In genomic region chr18:26656944-26657536, GRCh38 we compare ENCODE assay signal across 8 cellular contexts.
A peak's percentile ranks its signal among the peaks of the same experiment; 100 is the strongest.
DNase-seq lines count a peak whose midpoint lies in the region; ATAC-seq, FAIRE-seq and TF ChIP-seq lines count a peak whose summit lies in the region.

No MANE protein-coding gene starts in this region.

- peak overlapping the region; percentile 91 for H3K4me3 Mint-ChIP-seq in osteocyte (ENCODE audit: unreplicated experiment)

- no peaks in the 10 kb centered on the region for H3K36me3 ChIP-seq in A673 (ENCODE audit: insufficient read depth, low read length, poor library complexity, severe bottlenecking)

- POLR2A ChIA-PET in A673 (lab: Charles Lee; ENCODE audit: low non-redundant PET), result no interaction called here

- TF ChIP-seq CTCF in A673 (conservative IDR thresholded peaks at IDR 0.05; ENCODE audit: low read depth, low read length), result 0 out of 2 replicates have a peak, but pooled peaks have one; percentile 10
- no peak for TF ChIP-seq CTCF in GM12865 (IDR thresholded peaks at IDR 0.05; ENCODE audit: insufficient read depth, low read depth, low read length, missing control alignments)
- peak; percentile 48 for TF ChIP-seq CTCF in osteocyte (IDR thresholded peaks at IDR 0.05)
- TF ChIP-seq CTCF in D721Med (IDR thresholded peaks at IDR 0.05; ENCODE audit: insufficient read depth, missing control alignments), result no peak

- no peaks in the 10 kb centered on the region for H3K4me1 ChIP-seq in A673 (ENCODE audit: insufficient read depth, low read length, poor library complexity, severe bottlenecking)

- peaks cover 69% of the 10 kb centered on the region for H3K27me3 Mint-ChIP-seq in osteocyte (ENCODE audit: unreplicated experiment)

- CTCF ChIA-PET in A673 (lab: Charles Lee), result interaction anchor here (0.6 kb wide), 1 partner anchor 1202 kb away, joined by 3 read pairs; no protein-coding TSS in a partner anchor

- no peaks in the 10 kb centered on the region for H3K9me3 ChIP-seq in A673 (ENCODE audit: low read depth, low read length, poor library complexity, severe bottlenecking)

- peaks cover 83% of the 10 kb centered on the region for H3K27me3 ChIP-seq in A673 (replicated peaks; ENCODE audit: insufficient read depth, low read depth, low read length, poor library complexity)

- no peak overlapping the region for H3K27ac ChIP-seq in A673 (ENCODE audit: low read depth, low read length, poor library complexity, severe bottlenecking)

- peak overlapping the region; percentile 28 for H3K27ac Mint-ChIP-seq in osteocyte (ENCODE audit: unreplicated experiment)

- no peak for FAIRE-seq in D721Med (lab: Jason Lieb, UNC)

- intact Hi-C loops in A673 (cut with micrococcal nuclease; ENCODE audit: unreplicated experiment) (no loop called here), left cardiac atrium (cut with DNase I) (loop anchor here (5.0 to 10.0 kb wide), 3 partner anchors 112 to 262 kb away; partner anchors contain the start of gene KCTD1 (in 1 of the 2))

- BruUV-seq in A673 (replicated peaks; lab: Mats Ljungman, UMichigan), result no TSS peak

- peak overlapping the region; percentile 39 for H3K4me3 ChIP-seq in A673 (ENCODE audit: low read depth, low read length, poor library complexity, severe bottlenecking)
- H3K4me3 ChIP-seq in GM12865 (ENCODE audit: low read depth, low read length), result peak overlapping the region; percentile 71

- peak; percentile 55 for ATAC-seq in HG02981 (IDR thresholded peaks at IDR 0.05; ENCODE audit: unreplicated experiment)
- peak; percentile 91 to 95 for ATAC-seq in left cardiac atrium

- H3K36me3 Mint-ChIP-seq in osteocyte (ENCODE audit: unreplicated experiment), result no peaks in the 10 kb centered on the region

- peaks cover 26% of the 10 kb centered on the region for H3K4me1 Mint-ChIP-seq in osteocyte (ENCODE audit: unreplicated experiment)

- no peaks in the 10 kb centered on the region for H3K9me3 Mint-ChIP-seq in osteocyte (ENCODE audit: unreplicated experiment)

- peak; percentile 33 for DNase-seq in A673 (ENCODE audit: low spot score)
- DNase-seq in GM12865 (ENCODE audit: low read depth), result peak; percentile 54
- DNase-seq in NCI-H526 treated with DMSO at 0.1 percent for 48 hours (lab: John Stamatoyannopoulos, UW), result peak; percentile 65
- DNase-seq in amniotic epithelial cell (ENCODE audit: low read depth), result peak; percentile 55
- peak; percentile 88 for DNase-seq in left cardiac atrium
- DNase-seq in osteocyte (ENCODE audit: extremely low spot score, unreplicated experiment), result peak; percentile 89
- DNase-seq in D721Med (ENCODE audit: insufficient read length, low spot score), result no peak

Comparison
In these comparisons a context has a peak if more than half of its experiments do, and no peak if none do; other contexts are left out.
1. CTCF ChIP-seq: peak in A673 (single experiment) and osteocyte (single experiment); none in GM12865 (single experiment) and D721Med (single experiment).